Comparison of ENCODE assay signal across 7 cellular contexts in the genomic region with DNA sequence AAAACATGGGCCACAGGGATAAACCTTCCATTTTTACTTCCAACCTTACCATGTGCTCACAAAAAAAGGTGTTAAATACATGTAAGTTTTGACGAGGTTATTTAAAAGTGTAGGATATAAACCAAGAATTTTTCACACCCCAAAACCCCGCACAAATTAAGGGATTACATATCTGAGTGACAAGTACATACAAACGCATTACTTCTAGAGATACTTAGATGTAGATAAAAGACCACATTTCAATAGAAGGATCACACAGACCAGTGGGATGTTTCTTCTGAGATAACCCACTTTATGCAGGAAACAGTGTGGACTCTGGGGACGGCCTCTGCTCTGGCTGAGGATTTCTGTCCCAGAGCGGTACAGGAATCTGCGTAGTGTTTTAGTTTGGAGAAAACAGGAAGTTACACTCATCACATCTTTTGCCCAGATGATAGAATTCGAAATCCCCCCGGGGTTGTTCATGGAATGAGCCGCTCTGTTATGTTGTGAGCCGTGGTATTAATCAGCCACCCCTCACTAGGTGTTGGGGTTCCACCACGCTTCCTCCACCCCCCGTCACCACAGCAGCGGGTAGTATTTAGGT. TPM values are rescaled to one million over a fixed set of nuclear protein-coding genes. Genes with fewer than 3 reads are reported as not detected.
DNase-seq lines count a peak whose midpoint lies in the region; ATAC-seq and TF ChIP-seq lines count a peak whose summit lies in the region.

No MANE protein-coding gene starts in this region.

- peak; percentile 23 to 28 for DNase-seq in activated CD4-positive, alpha-beta T cell treated with anti-CD3 and anti-CD28 coated beads, Interleukin-2, amount 50 U/mL, for 4 hours
- DNase-seq in endothelial cell (ENCODE audit: low spot score) (no peak), DMS 273 treated with DMSO at 0.1 percent for 48 hours (lab: John Stamatoyannopoulos, UW) (no peak)
- peak; percentile 63 for DNase-seq in natural killer cell treated with Interleukin-12 subunit alpha and Interleukin-12 subunit beta and Interleukin-15 and Interleukin-18, amount 100 ng/mL, for 72 hours (ENCODE audit: low spot score)

- peak overlapping the region; percentile 96 for H3K9ac ChIP-seq in KMS-11

- H3K27me3 ChIP-seq in KMS-11 (ENCODE audit: insufficient read depth, low read depth) (no peaks in the 10 kb centered on the region), thymus (ENCODE audit: control insufficient read depth, insufficient read depth) (no peaks in the 10 kb centered on the region)

- H3K4me1 ChIP-seq in KMS-11 (ENCODE audit: low read depth, poor library complexity, severe bottlenecking) (peaks cover 29% of the 10 kb centered on the region), thymus (ENCODE audit: control insufficient read depth, insufficient read depth, low read length) (peaks cover 15% of the 10 kb centered on the region)

- peaks cover 55% of the 10 kb centered on the region for H3K79me2 ChIP-seq in KMS-11 (ENCODE audit: insufficient read depth, low read depth)

- peak overlapping the region; percentile 6 for H3K4me3 ChIP-seq in KMS-11 (IDR thresholded peaks at IDR 0.05; ENCODE audit: insufficient read depth, low read depth, low read length)
- peak overlapping the region; percentile 92 for H3K4me3 ChIP-seq in thymus (ENCODE audit: low read length)

- peaks cover 16% of the 10 kb centered on the region for H3K27me3 Mint-ChIP-seq in endothelial cell (ENCODE audit: unreplicated experiment)
- H3K27me3 Mint-ChIP-seq in natural killer cell treated with Interleukin-12 subunit alpha and Interleukin-12 subunit beta and Interleukin-15 and Interleukin-18, amount 100 ng/mL, for 72 hours = no peaks in the 10 kb centered on the region

- no peaks in the 10 kb centered on the region for H3K9me3 Mint-ChIP-seq in endothelial cell (ENCODE audit: unreplicated experiment)
- no peaks in the 10 kb centered on the region for H3K9me3 Mint-ChIP-seq in natural killer cell treated with Interleukin-12 subunit alpha and Interleukin-12 subunit beta and Interleukin-15 and Interleukin-18, amount 100 ng/mL, for 72 hours

- H3K36me3 ChIP-seq in KMS-11 (ENCODE audit: insufficient read depth) = no peaks in the 10 kb centered on the region
- H3K36me3 ChIP-seq in thymus (ENCODE audit: control insufficient read depth, insufficient read depth) = no peaks in the 10 kb centered on the region

- peak; percentile 1 to 50 for ATAC-seq in natural killer cell treated with Interleukin-12 subunit alpha and Interleukin-12 subunit beta and Interleukin-15 and Interleukin-18, amount 100 ng/mL, for 72 hours
- no peak for ATAC-seq in GM19452 (IDR thresholded peaks at IDR 0.05; ENCODE audit: unreplicated experiment)

- TF ChIP-seq CTCF in KMS-11 (conservative IDR thresholded peaks at IDR 0.05; ENCODE audit: low read depth, low read length) (no peak), endothelial cell (IDR thresholded peaks at IDR 0.05; ENCODE audit: unreplicated experiment) (no peak)

- peaks cover 15% of the 10 kb centered on the region for H4K20me1 ChIP-seq in KMS-11 (ENCODE audit: insufficient read depth)

- H3K27ac Mint-ChIP-seq in endothelial cell (ENCODE audit: unreplicated experiment) = peak overlapping the region; percentile 84
- H3K27ac Mint-ChIP-seq in natural killer cell treated with Interleukin-12 subunit alpha and Interleukin-12 subunit beta and Interleukin-15 and Interleukin-18, amount 100 ng/mL, for 72 hours = peak overlapping the region; percentile 20 to 93

- H3K9me3 ChIP-seq in thymus (ENCODE audit: control insufficient read depth) = no peaks in the 10 kb centered on the region

- peak overlapping the region; percentile 90 for H3K4me3 Mint-ChIP-seq in endothelial cell (ENCODE audit: unreplicated experiment)
- peak overlapping the region; percentile 97 for H3K4me3 Mint-ChIP-seq in natural killer cell treated with Interleukin-12 subunit alpha and Interleukin-12 subunit beta and Interleukin-15 and Interleukin-18, amount 100 ng/mL, for 72 hours

- peak overlapping the region; percentile 94 for H3K4me2 ChIP-seq in KMS-11

- peaks cover 7% of the 10 kb centered on the region for H3K36me3 Mint-ChIP-seq in endothelial cell (ENCODE audit: low read depth, unreplicated experiment)
- peaks cover 7% of the 10 kb centered on the region for H3K36me3 Mint-ChIP-seq in natural killer cell treated with Interleukin-12 subunit alpha and Interleukin-12 subunit beta and Interleukin-15 and Interleukin-18, amount 100 ng/mL, for 72 hours

- 16% methylated on average over 13 of the region's 13 CpGs for WGBS in thymus

- peak overlapping the region; percentile 77 for H2AFZ ChIP-seq in KMS-11 (ENCODE audit: low read depth)

- H3K4me1 Mint-ChIP-seq in endothelial cell (ENCODE audit: unreplicated experiment) = peaks cover 40% of the 10 kb centered on the region
- peaks cover 43 to 54% of the 10 kb centered on the region in 2 donors for H3K4me1 Mint-ChIP-seq in natural killer cell treated with Interleukin-12 subunit alpha and Interleukin-12 subunit beta and Interleukin-15 and Interleukin-18, amount 100 ng/mL, for 72 hours (ENCODE audit: low read depth in 2 of 2)

- H3K27ac ChIP-seq in KMS-11 = peak overlapping the region; percentile 92
- H3K27ac ChIP-seq in thymus (ENCODE audit: low read depth) = no peak overlapping the region

RNA-seq across cellular contexts. Expression of a gene that starts 1.4 kb away (rescaled TPM):
- 54.5 TPM for total RNA-seq in endothelial cell (ENCODE audit: unreplicated experiment)
- 10 to 100 TPM; 59.5 to 69.5 TPM for total RNA-seq in natural killer cell treated with Interleukin-12 subunit alpha and Interleukin-12 subunit beta and Interleukin-15 and Interleukin-18, amount 100 ng/mL, for 72 hours
- 38.7 TPM for polyA plus RNA-seq in thymus

Comparison
In these comparisons a context has a peak if more than half of its experiments do, and no peak if none do; other contexts are left out.
1. DNase-seq: peak in activated CD4-positive, alpha-beta T cell treated with anti-CD3 and anti-CD28 coated beads, Interleukin-2, amount 50 U/mL, for 4 hours (2 of 2) and natural killer cell treated with Interleukin-12 subunit alpha and Interleukin-12 subunit beta and Interleukin-15 and Interleukin-18, amount 100 ng/mL, for 72 hours (single experiment); none in endothelial cell (single experiment) and DMS 273 treated with DMSO at 0.1 percent for 48 hours (single experiment).